30 cellular contexts compared by ENCODE assay signal in genomic region chr10:34771106-34771505, GRCh38.
"Had no signal": no experiment of that assay in that cellular context is flagged by ENCODE, and none has a peak within 500 bp of the region (broad histone marks: within the 10 kb centered on the region; RNA-seq: fewer than 3 reads in every experiment).

No MANE protein-coding gene starts in this region.

- FAIRE-seq: frontal cortex, kidney had no signal

- H3K4me1 Mint-ChIP-seq: naive thymus-derived CD4-positive, alpha-beta T cell; stimulated activated naive B cell treated with anti-CD40 and anti-IgM and Interleukin-4, amounts not matched to agents 10 μg/mL and 1 μg/mL and 100 μg/mL, for 72 hours; T-cell had no signal

- ATAC-seq: activated T-cell treated with anti-CD3 and anti-CD28 coated beads, Interleukin-2, amount 50 U/mL, for 72 hours; effector memory CD8-positive, alpha-beta T cell; left colon; naive thymus-derived CD4-positive, alpha-beta T cell; stimulated activated naive B cell treated with anti-CD40 and anti-IgM and Interleukin-4, amounts not matched to agents 10 μg/mL and 1 μg/mL and 100 μg/mL, for 72 hours; T-cell had no signal

- H3K4me3 Mint-ChIP-seq: activated naive CD4-positive, alpha-beta T cell treated with anti-CD3 and anti-CD28 coated beads for 36 hours; activated naive CD8-positive, alpha-beta T cell treated with anti-CD3 and anti-CD28 coated beads for 36 hours; activated T-cell treated with anti-CD3 and anti-CD28 coated beads, Interleukin-2, amount 50 U/mL, for 72 hours; brain; effector memory CD8-positive, alpha-beta T cell; naive thymus-derived CD4-positive, alpha-beta T cell; stimulated activated naive B cell treated with anti-CD40 and anti-IgM and Interleukin-4, amounts not matched to agents 10 μg/mL and 1 μg/mL and 100 μg/mL, for 72 hours; T-cell had no signal

- H3K36me3 ChIP-seq: adrenal gland, esophagus muscularis mucosa, right atrium auricular region, stomach, tibial nerve had no signal

- H3K9me3 ChIP-seq: adrenal gland, esophagus muscularis mucosa, right atrium auricular region, stomach, tibial nerve had no signal

- H3K27me3 ChIP-seq: adrenal gland, esophagus muscularis mucosa, hepatocyte, right atrium auricular region, stomach, tibial nerve had no signal

- H3K27ac Mint-ChIP-seq: activated naive CD4-positive, alpha-beta T cell treated with anti-CD3 and anti-CD28 coated beads for 36 hours; activated naive CD8-positive, alpha-beta T cell treated with anti-CD3 and anti-CD28 coated beads for 36 hours; activated T-cell treated with anti-CD3 and anti-CD28 coated beads, Interleukin-2, amount 50 U/mL, for 72 hours; brain; effector memory CD8-positive, alpha-beta T cell; stimulated activated naive B cell treated with anti-CD40 and anti-IgM and Interleukin-4, amounts not matched to agents 10 μg/mL and 1 μg/mL and 100 μg/mL, for 72 hours; T-cell had no signal

- DNase-seq: activated CD4-positive, alpha-beta T cell treated with anti-CD3 and anti-CD28 coated beads for 4 hours; activated CD4-positive, alpha-beta T cell treated with anti-CD3 and anti-CD28 coated beads, Interleukin-2, amount 50 U/mL, for 4 hours; activated effector memory CD4-positive, alpha-beta T cell treated with Interleukin-2 at 50 U/mL for 16 hours; activated naive CD4-positive, alpha-beta T cell treated with anti-CD3 and anti-CD28 coated beads for 36 hours; activated naive CD8-positive, alpha-beta T cell treated with anti-CD3 and anti-CD28 coated beads for 36 hours; activated T-cell treated with anti-CD3 and anti-CD28 coated beads for 4 hours; activated T-cell treated with anti-CD3 and anti-CD28 coated beads, Interleukin-2, amount 50 U/mL, for 72 hours; adrenal gland; aorta; caudate nucleus; cortex of kidney; effector memory CD8-positive, alpha-beta T cell; glutamatergic neuron; kidney; left colon; midbrain; naive thymus-derived CD4-positive, alpha-beta T cell; occipital lobe; stimulated activated CD4-positive, alpha-beta T cell treated with anti-CD3 and anti-CD28 coated beads, Interleukin-15, amount 100 ng/mL, for 24 hours; stimulated activated CD4-positive, alpha-beta T cell treated with anti-CD3 and anti-CD28 coated beads, Interleukin-2, amount 100 ng/mL, for 24 hours; stimulated activated naive B cell treated with anti-CD40 and anti-IgM and Interleukin-4, amounts not matched to agents 10 μg/mL and 1 μg/mL and 100 μg/mL, for 72 hours; stomach; T-cell had no signal

- H3K27me3 Mint-ChIP-seq: stimulated activated naive B cell treated with anti-CD40 and anti-IgM and Interleukin-4, amounts not matched to agents 10 μg/mL and 1 μg/mL and 100 μg/mL, for 72 hours had no signal

- H3K9me3 Mint-ChIP-seq: activated naive CD4-positive, alpha-beta T cell treated with anti-CD3 and anti-CD28 coated beads for 36 hours; activated naive CD8-positive, alpha-beta T cell treated with anti-CD3 and anti-CD28 coated beads for 36 hours; activated T-cell treated with anti-CD3 and anti-CD28 coated beads, Interleukin-2, amount 50 U/mL, for 72 hours; effector memory CD8-positive, alpha-beta T cell; stimulated activated naive B cell treated with anti-CD40 and anti-IgM and Interleukin-4, amounts not matched to agents 10 μg/mL and 1 μg/mL and 100 μg/mL, for 72 hours; T-cell had no signal

- H3K36me3 Mint-ChIP-seq: activated naive CD8-positive, alpha-beta T cell treated with anti-CD3 and anti-CD28 coated beads for 36 hours; naive thymus-derived CD4-positive, alpha-beta T cell; stimulated activated naive B cell treated with anti-CD40 and anti-IgM and Interleukin-4, amounts not matched to agents 10 μg/mL and 1 μg/mL and 100 μg/mL, for 72 hours; T-cell had no signal

- H3K27ac ChIP-seq: adrenal gland, hepatocyte, parathyroid adenoma, right atrium auricular region, stomach, tibial nerve had no signal

- H3K4me3 ChIP-seq: adrenal gland, esophagus muscularis mucosa, hepatocyte, right atrium auricular region, stomach, tibial nerve had no signal
